14 cellular contexts compared by ENCODE assay signal in the genomic region with DNA sequence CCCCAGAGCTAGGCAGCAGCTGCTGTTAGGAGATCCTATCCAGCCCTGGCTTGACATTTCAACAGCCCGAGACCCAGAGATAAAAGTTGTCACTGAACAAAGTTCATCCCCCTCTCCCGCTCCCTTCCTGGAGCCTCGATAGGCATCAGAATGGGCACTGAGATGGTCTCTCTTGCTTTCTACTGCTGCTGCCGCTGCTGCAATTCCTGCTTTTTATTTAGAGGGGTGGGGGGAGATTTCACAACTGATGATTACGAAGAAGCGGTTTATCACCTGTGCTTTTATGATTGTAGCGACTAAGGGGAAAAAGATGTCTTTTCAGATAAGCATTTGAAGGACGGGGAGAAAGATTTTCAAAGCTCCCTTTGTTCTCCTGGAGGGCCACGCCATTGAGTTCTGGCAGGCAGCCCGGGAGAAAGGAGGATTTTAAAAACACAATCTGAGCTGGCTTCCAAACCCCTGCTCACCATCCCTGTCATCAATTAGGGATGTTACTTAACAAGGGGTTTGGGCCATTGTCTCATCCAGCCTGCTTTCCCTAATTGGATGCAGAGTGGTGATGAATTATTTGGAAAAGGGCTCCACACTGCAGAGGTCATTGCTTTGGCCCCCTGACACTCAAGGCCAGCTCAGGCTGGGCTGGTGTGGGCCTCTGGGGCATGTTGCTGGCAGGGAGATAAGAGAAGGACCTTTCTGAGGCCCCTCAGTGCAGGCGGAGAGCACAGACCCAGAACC.
DNase-seq lines count a peak whose midpoint lies in the region; ATAC-seq and TF ChIP-seq lines count a peak whose summit lies in the region.
"Had no signal": no experiment of that assay in that cellular context is flagged by ENCODE, and none has a peak within 500 bp of the region (broad histone marks: within the 10 kb centered on the region; RNA-seq: fewer than 3 reads in every experiment).

No MANE protein-coding gene starts in this region.

- no peaks in the 10 kb centered on the region for H3F3A ChIP-seq in SK-N-SH (replicated peaks; ENCODE audit: insufficient read depth)

- no peaks in the 10 kb centered on the region for H4K20me1 ChIP-seq in SK-N-SH (ENCODE audit: insufficient read depth)

- 0 out of 2 replicates have a peak overlapping the region, but pooled peaks have one; percentile 56 for H2AFZ ChIP-seq in SK-N-SH (ENCODE audit: low read depth)

- 11% methylated on average over 11 of the region's 11 CpGs for WGBS in SK-N-SH (ENCODE audit: low lambda C conversion rate)

- H3K79me2 ChIP-seq in SK-N-SH (ENCODE audit: insufficient read depth), result no peaks in the 10 kb centered on the region

- TF ChIP-seq RAD21 in SK-N-SH (IDR thresholded peaks at IDR 0.05; ENCODE audit: low read length), result peak; percentile 50

- no peaks in the 10 kb centered on the region for H3K27me3 ChIP-seq in SK-N-SH (ENCODE audit: insufficient read depth)
- H3K27me3 ChIP-seq in CD8-positive, alpha-beta T cell (ENCODE audit: insufficient read depth, low read length), result no peaks in the 10 kb centered on the region
- H3K27me3 ChIP-seq: breast epithelium, uterus had no signal

- H3K9me2 ChIP-seq in SK-N-SH, result no peaks in the 10 kb centered on the region

- H3K4me3 ChIP-seq in SK-N-SH (ENCODE audit: low read depth in 2 of 2, low read length in 1 of 2), result no peak overlapping the region; a peak in 1 of 4 replicates
- no peak overlapping the region for H3K4me3 ChIP-seq in CD8-positive, alpha-beta T cell (ENCODE audit: low read depth, low read length)
- H3K4me3 ChIP-seq: breast epithelium, skin epidermis, uterus had no signal

- ATAC-seq in CD8-positive, alpha-beta T cell, result no peak

- H3K9me3 Mint-ChIP-seq in mesothelial cell of epicardium, result no peaks in the 10 kb centered on the region
- H3K9me3 Mint-ChIP-seq in CD8-positive, alpha-beta T cell, result no peaks in the 10 kb centered on the region
- H3K9me3 Mint-ChIP-seq: activated T-helper 2 cell treated with anti-CD3 and anti-CD28 coated beads, Interferon-gamma antibody, Interleukin-2, Interleukin-4, amounts not matched to agents 10 μg/mL and 5 μg/mL and 100 μg/mL, durations not matched to agents 14 hours and 24 hours and 36 hours had no signal

- H3K9ac ChIP-seq in SK-N-SH, result no peak overlapping the region

- no peaks in the 10 kb centered on the region for H3K36me3 ChIP-seq in SK-N-SH (replicated peaks in 1 of 2; ENCODE audit: control insufficient read depth in 1 of 2, insufficient read depth in 2 of 2, low read length in 1 of 2)
- no peaks in the 10 kb centered on the region for H3K36me3 ChIP-seq in CD8-positive, alpha-beta T cell (ENCODE audit: insufficient read depth, low read length)
- H3K36me3 ChIP-seq: breast epithelium, uterus had no signal

- CTCF ChIA-PET in SK-N-SH (lab: Yijun Ruan, JAX), result interaction anchor here (0.9 to 10.9 kb wide), 19 partner anchors 10 to 264 kb away, joined by 3 to 109 read pairs (median 4); no protein-coding TSS in a partner anchor
- CTCF ChIA-PET in CD8-positive, alpha-beta T cell (lab: Charles Lee), result no interaction called here

- peak; percentile 17 for DNase-seq in DMS153 (lab: John Stamatoyannopoulos, UW)
- peak; percentile 10 for DNase-seq in NCI-H146 treated with DMSO at 0.1 percent for 48 hours (lab: John Stamatoyannopoulos, UW; ENCODE audit: unreplicated experiment)
- peak; percentile 88 for DNase-seq in SK-N-SH
- DNase-seq in mesothelial cell of epicardium (ENCODE audit: low spot score in 2 of 2, unreplicated experiment in 2 of 2), result peak in 1 of 2 experiments; percentile 56
- DNase-seq in T1000 (lab: John Stamatoyannopoulos, UW), result no peak
- no peak for DNase-seq in AG08396 (ENCODE audit: low spot score)
- no peak for DNase-seq in CD8-positive, alpha-beta T cell
- no peak for DNase-seq in NOMO-1 treated with DMSO at 0.1 percent for 48 hours (lab: John Stamatoyannopoulos, UW; ENCODE audit: unreplicated experiment)
- DNase-seq: activated CD4-positive, CD25-positive, alpha-beta regulatory T cell; C1 segment of cervical spinal cord had no signal

- H3K4me3 Mint-ChIP-seq in mesothelial cell of epicardium, result peak overlapping the region; percentile 14
- H3K4me3 Mint-ChIP-seq in CD8-positive, alpha-beta T cell, result no peak overlapping the region

- peak; percentile 27 to 97; a peak in 3 of 4 replicates for TF ChIP-seq EP300 in SK-N-SH (IDR thresholded peaks at IDR 0.05; ENCODE audit: borderline replicate concordance in 1 of 2, low read depth in 1 of 2, low read length in 1 of 2)

- peaks cover 5 to 63% of the 10 kb centered on the region in 2 experiments; a peak in 3 of 4 replicates for H3K4me1 ChIP-seq in SK-N-SH (ENCODE audit: control insufficient read depth in 1 of 2, insufficient read depth in 2 of 2, low read depth in 1 of 2, low read length in 1 of 2)
- H3K4me1 ChIP-seq in CD8-positive, alpha-beta T cell (ENCODE audit: insufficient read depth, low read length), result no peaks in the 10 kb centered on the region
- H3K4me1 ChIP-seq: breast epithelium, uterus had no signal

- H3K27me3 Mint-ChIP-seq in mesothelial cell of epicardium (ENCODE audit: low read depth), result peaks cover 38% of the 10 kb centered on the region
- H3K27me3 Mint-ChIP-seq in CD8-positive, alpha-beta T cell (ENCODE audit: low read depth), result peaks cover 6% of the 10 kb centered on the region

- TF ChIP-seq CTCF in SK-N-SH (IDR thresholded peaks at IDR 0.05), result no peak
- TF ChIP-seq CTCF in mesothelial cell of epicardium (IDR thresholded peaks at IDR 0.05; ENCODE audit: unreplicated experiment), result no peak
- no peak for TF ChIP-seq CTCF in CD8-positive, alpha-beta T cell (IDR thresholded peaks at IDR 0.05)

- peak overlapping the region; percentile 32 to 100; a peak in 3 of 4 replicates for H3K27ac ChIP-seq in SK-N-SH (ENCODE audit: low read depth in 2 of 2, low read length in 1 of 2)
- no peak overlapping the region for H3K27ac ChIP-seq in CD8-positive, alpha-beta T cell (ENCODE audit: low read depth, low read length)
- H3K27ac ChIP-seq: breast epithelium, skin epidermis had no signal

- H3K4me2 ChIP-seq in SK-N-SH, result peak overlapping the region; percentile 68

- no peaks in the 10 kb centered on the region for H3K36me3 Mint-ChIP-seq in mesothelial cell of epicardium
- no peaks in the 10 kb centered on the region for H3K36me3 Mint-ChIP-seq in CD8-positive, alpha-beta T cell

- peak overlapping the region; percentile 60 for H3K27ac Mint-ChIP-seq in mesothelial cell of epicardium
- no peak overlapping the region for H3K27ac Mint-ChIP-seq in CD8-positive, alpha-beta T cell
- H3K27ac Mint-ChIP-seq: activated T-helper 2 cell treated with anti-CD3 and anti-CD28 coated beads, Interferon-gamma antibody, Interleukin-2, Interleukin-4, amounts not matched to agents 10 μg/mL and 5 μg/mL and 100 μg/mL, durations not matched to agents 14 hours and 24 hours and 36 hours had no signal

- no peaks in the 10 kb centered on the region for H3K9me3 ChIP-seq in SK-N-SH
- no peaks in the 10 kb centered on the region for H3K9me3 ChIP-seq in CD8-positive, alpha-beta T cell (ENCODE audit: low read length)
- H3K9me3 ChIP-seq: breast epithelium, uterus had no signal

- peaks cover 19% of the 10 kb centered on the region for H3K4me1 Mint-ChIP-seq in mesothelial cell of epicardium
- H3K4me1 Mint-ChIP-seq in CD8-positive, alpha-beta T cell (ENCODE audit: low read depth), result no peaks in the 10 kb centered on the region

- intact Hi-C loops in CD8-positive, alpha-beta T cell (cut with DNase I, micrococcal nuclease), result no loop called here

- POLR2A ChIA-PET in SK-N-SH (lab: Yijun Ruan, JAX), result interaction anchor here (0.6 to 11.4 kb wide), 34 partner anchors 10 to 927 kb away, joined by 3 to 237 read pairs (median 6); no protein-coding TSS in a partner anchor
- POLR2A ChIA-PET in CD8-positive, alpha-beta T cell (lab: Charles Lee), result no interaction called here

TF ChIP-seq in SK-N-SH, 30 proteins besides CTCF, POLR2A, EP300 and RAD21 (continues in another document):
- TF ChIP-seq FOSL2 (IDR thresholded peaks at IDR 0.05; ENCODE audit: borderline replicate concordance, low read depth) (no peak; the same call in 1 of the 2 replicates), NFIC (IDR thresholded peaks at IDR 0.05; ENCODE audit: borderline replicate concordance) (peak; percentile 41; the same call in 1 of the 2 replicates), IRF3 (IDR thresholded peaks at IDR 0.05; ENCODE audit: low read depth, low read length) (no peak), SIN3A (IDR thresholded peaks at IDR 0.05; ENCODE audit: borderline replicate concordance, low read depth, low read length) (no peak), PBX3 (IDR thresholded peaks at IDR 0.05) (peak; percentile 19; the same call in 1 of the 2 replicates), RFX5 (IDR thresholded peaks at IDR 0.05; ENCODE audit: low read length) (no peak; the same call in 1 of the 2 replicates), GABPA (IDR thresholded peaks at IDR 0.05; ENCODE audit: low read depth) (no peak), TEAD4 (IDR thresholded peaks at IDR 0.05; ENCODE audit: borderline replicate concordance, insufficient read depth) (no peak), MEF2A (IDR thresholded peaks at IDR 0.05; ENCODE audit: borderline replicate concordance, low read depth) (no peak)
- TF ChIP-seq, protein P1, sequence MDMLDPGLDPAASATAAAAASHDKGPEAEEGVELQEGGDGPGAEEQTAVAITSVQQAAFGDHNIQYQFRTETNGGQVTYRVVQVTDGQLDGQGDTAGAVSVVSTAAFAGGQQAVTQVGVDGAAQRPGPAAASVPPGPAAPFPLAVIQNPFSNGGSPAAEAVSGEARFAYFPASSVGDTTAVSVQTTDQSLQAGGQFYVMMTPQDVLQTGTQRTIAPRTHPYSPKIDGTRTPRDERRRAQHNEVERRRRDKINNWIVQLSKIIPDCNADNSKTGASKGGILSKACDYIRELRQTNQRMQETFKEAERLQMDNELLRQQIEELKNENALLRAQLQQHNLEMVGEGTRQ (IDR thresholded peaks at IDR 0.05; ENCODE audit: borderline replicate concordance, low read depth, low read length), result no peak

Comparison
In these comparisons a context has a peak if more than half of its experiments do, and no peak if none do; other contexts are left out.
1. DNase-seq: peak in DMS153 (single experiment), NCI-H146 treated with DMSO at 0.1 percent for 48 hours (single experiment) and SK-N-SH (single experiment); none in T1000 (single experiment), AG08396 (single experiment), CD8-positive, alpha-beta T cell (0 of 7) and NOMO-1 treated with DMSO at 0.1 percent for 48 hours (single experiment).